Comparison of ENCODE assay signal across 25 cellular contexts in the genomic region with DNA sequence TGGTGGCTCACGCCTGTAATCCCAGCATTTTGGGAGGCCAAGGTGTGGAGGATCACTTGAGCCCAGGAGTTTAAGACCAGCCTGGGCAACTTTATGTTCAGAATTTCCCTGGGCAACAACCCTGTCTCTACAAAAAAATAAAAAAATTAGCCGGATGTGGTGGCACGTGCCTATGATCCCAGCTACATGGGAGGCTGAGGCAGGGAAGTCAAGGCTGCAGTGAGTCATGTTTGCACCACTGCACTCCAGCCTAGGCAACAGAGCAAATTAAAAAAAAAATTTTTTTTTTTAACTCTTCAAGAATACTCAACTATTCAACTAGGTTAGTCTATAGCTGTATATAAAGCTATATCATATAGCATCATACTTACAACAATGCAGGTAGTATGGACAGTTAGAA.
"Had no signal": no experiment of that assay in that cellular context is flagged by ENCODE, and none has a peak within 500 bp of the region (broad histone marks: within the 10 kb centered on the region; RNA-seq: fewer than 3 reads in every experiment).

No MANE protein-coding gene starts in this region.

- H2AFZ ChIP-seq: PC-9 had no signal

- H3K4me3 ChIP-seq: body of pancreas, breast epithelium, PC-9 had no signal

- H3K4me2 ChIP-seq: PC-9 had no signal

- H3K27ac ChIP-seq: body of pancreas, breast epithelium, PC-9 had no signal

- FAIRE-seq: astrocyte had no signal

- ATAC-seq: activated CD8-positive, alpha-beta T cell treated with anti-CD3 and anti-CD28 coated beads for 36 hours; activated T-cell treated with anti-CD3 and anti-CD28 coated beads, Interleukin-2, amount 50 U/mL, for 72 hours; activated T-helper 17 cell treated with anti-CD3 and anti-CD28 coated beads, Interleukin-2, amount 50 U/mL, for 72 hours; body of pancreas had no signal

- H3K27me3 ChIP-seq: body of pancreas, breast epithelium had no signal

- H3K4me1 ChIP-seq: body of pancreas, breast epithelium had no signal

- DNase-seq: activated CD4-positive, alpha-beta T cell treated with anti-CD3 and anti-CD28 coated beads, Interleukin-2, amount 10 ng/mL, durations not matched to agents 24 days and 14 days; activated CD4-positive, alpha-beta T cell treated with anti-CD3 and anti-CD28 coated beads, Interleukin-2, amount 50 U/mL, for 4 hours; activated CD8-positive, alpha-beta T cell treated with anti-CD3 and anti-CD28 coated beads for 36 hours; activated effector memory CD4-positive, alpha-beta T cell treated with anti-CD3 and anti-CD28 coated beads, Interleukin-2, amount 50 U/mL, for 16 hours; activated naive CD4-positive, alpha-beta T cell treated with Interleukin-2 at 50 U/mL for 16 hours; activated naive CD8-positive, alpha-beta T cell treated with anti-CD3 and anti-CD28 coated beads, Interleukin-2, amount 10 ng/mL, durations not matched to agents 7 days and 5 days; activated T-cell treated with anti-CD3 and anti-CD28 coated beads, Interleukin-2, amount 50 U/mL, for 1 hour; activated T-cell treated with anti-CD3 and anti-CD28 coated beads, Interleukin-2, amount 50 U/mL, for 72 hours; body of pancreas; Karpas-422; MM.1S; NCI-H1092; NCI-H1436 treated with DMSO at 0.1 percent for 48 hours; NCI-H1694 treated with DMSO at 0.1 percent for 48 hours; NCI-H2029; NCI-H345; NCI-H524 treated with DMSO at 0.1 percent for 48 hours; PC-9; Right ventricle myocardium superior; SW 1271; T-helper 1 cell; T1000 had no signal

- H3K9me3 ChIP-seq: body of pancreas, breast epithelium had no signal

- H3K36me3 ChIP-seq: breast epithelium had no signal
